ENCODE assay signal across 19 cellular contexts in the genomic region with DNA sequence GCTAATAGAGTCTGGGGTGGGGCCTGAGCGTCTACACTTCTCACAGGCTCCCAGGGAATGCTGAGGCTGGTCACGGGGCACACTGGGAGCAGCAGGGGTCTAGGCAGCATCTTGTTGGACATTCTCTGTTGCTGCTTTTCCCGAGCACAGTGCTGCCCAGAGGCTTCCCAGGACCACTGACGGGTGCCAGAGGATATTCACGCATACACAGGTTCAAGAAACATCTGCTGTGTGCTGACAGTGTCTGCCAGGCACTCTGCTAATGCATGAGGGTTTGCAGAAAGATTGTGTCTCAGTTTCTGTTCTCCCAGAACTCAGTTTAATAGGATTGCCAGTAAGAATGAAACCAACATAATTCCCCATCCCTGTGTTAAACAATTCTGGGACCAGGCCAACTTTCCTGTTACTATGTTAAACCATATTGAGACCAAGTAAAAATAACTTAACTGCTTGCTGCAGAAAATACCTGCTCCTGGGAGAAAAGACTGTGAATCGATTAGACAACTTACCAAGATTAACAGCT. TPM values are rescaled to one million over a fixed set of nuclear protein-coding genes. Genes with fewer than 3 reads are reported as not detected.
DNase-seq lines count a peak whose midpoint lies in the region; ATAC-seq lines count a peak whose summit lies in the region.
"Had no signal": no experiment of that assay in that cellular context is flagged by ENCODE, and none has a peak within 500 bp of the region (broad histone marks: within the 10 kb centered on the region; RNA-seq: fewer than 3 reads in every experiment).

No MANE protein-coding gene starts in this region.

- intact Hi-C loops in dendritic cell treated with granulocyte-macrophage colony-stimulating factor and Interleukin-4, amounts not matched to agents 40 ng/mL and 50 ng/mL, for 4 days (cut with micrococcal nuclease), result loop anchor here (5.0 kb wide), 2 partner anchors 34 to 59 kb away; no protein-coding TSS in a partner anchor

- no peak for ATAC-seq in naive thymus-derived CD8-positive, alpha-beta T cell
- no peak for ATAC-seq in GM18909 (IDR thresholded peaks at IDR 0.05; ENCODE audit: poor library complexity, unreplicated experiment)
- ATAC-seq in HG02852 (IDR thresholded peaks at IDR 0.05; ENCODE audit: unreplicated experiment), result no peak
- ATAC-seq in HG02623 (IDR thresholded peaks at IDR 0.05; ENCODE audit: unreplicated experiment), result no peak
- ATAC-seq: psoas muscle had no signal

- H3K27me3 Mint-ChIP-seq in dendritic cell treated with granulocyte-macrophage colony-stimulating factor and Interleukin-4, amounts not matched to agents 40 ng/mL and 50 ng/mL, for 4 days, result peaks cover 20% of the 10 kb centered on the region
- H3K27me3 Mint-ChIP-seq in naive thymus-derived CD8-positive, alpha-beta T cell, result no peaks in the 10 kb centered on the region
- H3K27me3 Mint-ChIP-seq: activated CD4-positive, alpha-beta T cell treated with anti-CD3 and anti-CD28 coated beads for 36 hours; activated T-cell treated with anti-CD3 and anti-CD28 coated beads, Interleukin-2, amount 50 U/mL, for 24 hours had no signal

- POLR2A ChIA-PET in naive thymus-derived CD8-positive, alpha-beta T cell (lab: Charles Lee), result no interaction called here

- peak overlapping the region; percentile 45 for H3K27ac Mint-ChIP-seq in dendritic cell treated with granulocyte-macrophage colony-stimulating factor and Interleukin-4, amounts not matched to agents 40 ng/mL and 50 ng/mL, for 4 days
- H3K27ac Mint-ChIP-seq in naive thymus-derived CD8-positive, alpha-beta T cell, result peak overlapping the region in 9 of 10 donors; percentile 4 to 75 (median 31)
- H3K27ac Mint-ChIP-seq: activated CD4-positive, alpha-beta T cell treated with anti-CD3 and anti-CD28 coated beads for 36 hours; activated T-cell treated with anti-CD3 and anti-CD28 coated beads, Interleukin-2, amount 50 U/mL, for 24 hours had no signal

- H3K9me3 Mint-ChIP-seq in dendritic cell treated with granulocyte-macrophage colony-stimulating factor and Interleukin-4, amounts not matched to agents 40 ng/mL and 50 ng/mL, for 4 days, result no peaks in the 10 kb centered on the region
- no peaks in the 10 kb centered on the region for H3K9me3 Mint-ChIP-seq in naive thymus-derived CD8-positive, alpha-beta T cell
- H3K9me3 Mint-ChIP-seq: activated T-cell treated with anti-CD3 and anti-CD28 coated beads, Interleukin-2, amount 50 U/mL, for 24 hours had no signal

- peak overlapping the region; percentile 42 for H3K4me3 Mint-ChIP-seq in dendritic cell treated with granulocyte-macrophage colony-stimulating factor and Interleukin-4, amounts not matched to agents 40 ng/mL and 50 ng/mL, for 4 days
- peak overlapping the region in 4 of 10 donors; percentile 29 to 60 (median 32) for H3K4me3 Mint-ChIP-seq in naive thymus-derived CD8-positive, alpha-beta T cell
- H3K4me3 Mint-ChIP-seq: activated CD4-positive, alpha-beta T cell treated with anti-CD3 and anti-CD28 coated beads for 36 hours; activated T-cell treated with anti-CD3 and anti-CD28 coated beads, Interleukin-2, amount 50 U/mL, for 24 hours had no signal

- DNase-seq in CD1c-positive myeloid dendritic cell (ENCODE audit: extremely low spot score), result peak; percentile 45
- peak; percentile 24 for DNase-seq in NCI-H82 treated with DMSO at 0.1 percent for 48 hours (lab: John Stamatoyannopoulos, UW; ENCODE audit: unreplicated experiment)
- no peak for DNase-seq in naive thymus-derived CD8-positive, alpha-beta T cell
- no peak for DNase-seq in dermis blood vessel endothelial cell
- DNase-seq: activated CD4-positive, alpha-beta T cell treated with anti-CD3 and anti-CD28 coated beads for 36 hours; activated T-cell treated with anti-CD3 and anti-CD28 coated beads, Interleukin-2, amount 50 U/mL, for 24 hours; amniotic stem cell; DMS79 treated with DMSO at 0.1 percent for 48 hours; NCI-H1048; NCI-H2227 treated with DMSO at 0.1 percent for 48 hours; PC-9; psoas muscle; stimulated activated CD4-positive, alpha-beta T cell treated with anti-CD3 and anti-CD28 coated beads, Interleukin-1b, Interleukin-23, amount 100 ng/mL, for 48 hours; T-helper 1 cell; upper lobe of right lung had no signal

- no peaks in the 10 kb centered on the region for H3K36me3 Mint-ChIP-seq in dendritic cell treated with granulocyte-macrophage colony-stimulating factor and Interleukin-4, amounts not matched to agents 40 ng/mL and 50 ng/mL, for 4 days (ENCODE audit: low read depth)
- peaks cover 4 to 60% (median 23%) of the 10 kb centered on the region in 3 donors for H3K36me3 Mint-ChIP-seq in naive thymus-derived CD8-positive, alpha-beta T cell

- peaks cover 64% of the 10 kb centered on the region for H3K4me1 Mint-ChIP-seq in dendritic cell treated with granulocyte-macrophage colony-stimulating factor and Interleukin-4, amounts not matched to agents 40 ng/mL and 50 ng/mL, for 4 days (ENCODE audit: low read depth)
- peaks cover 20 to 30% (median 29%) of the 10 kb centered on the region in 4 donors for H3K4me1 Mint-ChIP-seq in naive thymus-derived CD8-positive, alpha-beta T cell

RNA-seq across cellular contexts. Expression of a gene that starts 24.0 kb away (rescaled TPM):
- under 1 TPM; 0.39 to 0.77 TPM for total RNA-seq in naive thymus-derived CD8-positive, alpha-beta T cell
- not detected for polyA plus RNA-seq in naive thymus-derived CD8-positive, alpha-beta T cell
- 0.51 and 1.7 TPM in 2 replicates for total RNA-seq in dermis blood vessel endothelial cell
- total RNA-seq: activated CD4-positive, alpha-beta T cell treated with anti-CD3 and anti-CD28 coated beads for 36 hours; psoas muscle; upper lobe of right lung had no signal

RNA-seq across cellular contexts. Expression of a gene that starts 54.7 kb away (rescaled TPM):
- 10 to 100 TPM; 45.2 to 48.5 TPM for total RNA-seq in naive thymus-derived CD8-positive, alpha-beta T cell
- 10 to 100 TPM; 32.4 to 41.7 (median 32.8) TPM for polyA plus RNA-seq in naive thymus-derived CD8-positive, alpha-beta T cell
- 31.8 and 48.3 TPM in 2 replicates for total RNA-seq in dermis blood vessel endothelial cell

Comparison
In these comparisons a context has a peak if more than half of its experiments do, and no peak if none do; other contexts are left out.
1. DNase-seq: peak in CD1c-positive myeloid dendritic cell (single experiment) and NCI-H82 treated with DMSO at 0.1 percent for 48 hours (single experiment); none in naive thymus-derived CD8-positive, alpha-beta T cell (0 of 10) and dermis blood vessel endothelial cell (single experiment).